In genomic region chr3:129245641-129246306, GRCh38 we compare ENCODE assay signal across 8 cellular contexts. TPM values are rescaled to one million over a fixed set of nuclear protein-coding genes. Genes with fewer than 3 reads are reported as not detected.
DNase-seq lines count a peak whose midpoint lies in the region; ATAC-seq and TF ChIP-seq lines count a peak whose summit lies in the region.
"Not testable (repeated sequence)": the region's sequence is repeated elsewhere in the genome, so short reads cannot be mapped to it uniquely, and the experiment has no call there.

No MANE protein-coding gene starts in this region.

- peak; percentile 79 for TF ChIP-seq CTCF in GM10266 (IDR thresholded peaks at IDR 0.05; ENCODE audit: control insufficient read depth, insufficient read depth, low read depth, missing control alignments)

- not testable (repeated sequence) for H3K27me3 ChIP-seq in adipocyte (replicated peaks; ENCODE audit: control insufficient read depth, insufficient read depth, low read length); thymus (ENCODE audit: control insufficient read depth, insufficient read depth)

- not testable (repeated sequence) for H3K4me3 ChIP-seq in adipocyte (ENCODE audit: low read length); thymus (ENCODE audit: low read length)

- H3K9me3 ChIP-seq in adipocyte (ENCODE audit: control insufficient read depth, low read length); thymus (ENCODE audit: control insufficient read depth): not testable (repeated sequence)

- peak; percentile 56 for ATAC-seq in HG02885 (IDR thresholded peaks at IDR 0.05; ENCODE audit: poor library complexity, unreplicated experiment)
- ATAC-seq in Right ventricle myocardium superior (ENCODE audit: poor library complexity), result peak; percentile 83

- intact Hi-C loops in Right ventricle myocardium superior (cut with DNase I), result loop anchor here (10.0 kb wide), 1 partner anchor 271 kb away; no protein-coding TSS in a partner anchor

- H3K36me3 ChIP-seq in adipocyte (ENCODE audit: control insufficient read depth, insufficient read depth, low read length, severe bottlenecking); thymus (ENCODE audit: control insufficient read depth, insufficient read depth): not testable (repeated sequence)

- H3K4me1 ChIP-seq in adipocyte (ENCODE audit: control insufficient read depth, insufficient read depth, low read length), result peaks cover 21% of the 10 kb centered on the region
- H3K4me1 ChIP-seq in thymus (ENCODE audit: control insufficient read depth, insufficient read depth, low read length), result not testable (repeated sequence)

- H3K9ac ChIP-seq in adipocyte (ENCODE audit: low read length), result peak overlapping the region; percentile 32

- peak; percentile 76 for DNase-seq in GM10266 (ENCODE audit: extremely low spot score)
- DNase-seq in NCI-H2081 treated with DMSO at 0.1 percent for 48 hours (lab: John Stamatoyannopoulos, UW), result peak; percentile 74
- peak in 4 of 5 experiments; percentile 47 to 86 (median 58) for DNase-seq in T-helper 2 cell
- peak; percentile 98 for DNase-seq in adipocyte (ENCODE audit: low read depth)
- peak; percentile 86 for DNase-seq in Right ventricle myocardium superior
- DNase-seq in pons (ENCODE audit: low spot score), result peak; percentile 87

- H3K27ac ChIP-seq in thymus (ENCODE audit: low read depth), result peak overlapping the region; percentile 31

- 35% methylated on average over 11 of the region's 11 CpGs for WGBS in thymus

RNA-seq across cellular contexts. Expression of gene COPG1, which starts 3.6 kb away (rescaled TPM):
- total RNA-seq in Right ventricle myocardium superior, result 80.6 TPM
- 70.8 TPM for polyA plus RNA-seq in thymus

RNA-seq across cellular contexts. Expression of gene HMCES, which starts 32.9 kb away (rescaled TPM):
- 42.7 TPM for total RNA-seq in Right ventricle myocardium superior
- 59.4 TPM for polyA plus RNA-seq in thymus
